Comparison of ENCODE assay signal across 8 cellular contexts in the genomic region with DNA sequence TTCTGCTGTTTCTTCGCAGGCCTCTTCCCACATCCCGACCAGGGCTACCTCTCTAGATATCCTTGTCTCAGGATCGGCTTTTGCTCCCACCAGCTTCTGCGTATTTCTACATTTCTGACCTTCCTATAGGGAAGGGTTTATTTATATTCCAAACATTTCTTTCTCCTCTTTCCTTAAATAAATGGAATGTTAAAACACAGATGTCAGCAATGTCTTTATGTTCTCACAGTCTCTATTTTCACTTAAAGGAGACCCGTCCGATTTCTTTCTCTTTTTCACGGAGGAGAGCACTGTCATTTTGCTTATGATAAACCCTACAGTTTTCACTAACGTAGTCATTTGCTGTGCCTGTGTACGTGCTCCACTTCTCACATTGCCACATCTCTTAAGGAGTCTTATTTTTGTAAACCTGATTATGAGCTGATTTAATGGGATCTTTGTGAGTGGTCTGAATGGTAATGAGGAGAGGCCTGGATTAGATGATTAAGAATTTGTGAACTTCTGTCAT. TPM values are rescaled to one million over a fixed set of nuclear protein-coding genes. Genes with fewer than 3 reads are reported as not detected.
DNase-seq lines count a peak whose midpoint lies in the region; ATAC-seq, FAIRE-seq and TF ChIP-seq lines count a peak whose summit lies in the region.

No MANE protein-coding gene starts in this region.

- no peaks in the 10 kb centered on the region for H4K20me1 ChIP-seq in PC-9 (ENCODE audit: insufficient read depth)

- H3K36me3 ChIP-seq in PC-9 (ENCODE audit: low read depth): peaks cover 22% of the 10 kb centered on the region; the same call in 1 of the 2 replicates
- peaks cover 0 to 5% (median 0%) of the 10 kb centered on the region in 3 donors for H3K36me3 ChIP-seq in pancreas

- POLR2A ChIA-PET in PC-9 (lab: Charles Lee; ENCODE audit: unreplicated experiment): interaction anchor here (0.6 to 0.7 kb wide), 4 partner anchors 93 to 1912 kb away, joined by 3 to 6 read pairs (median 4); no protein-coding TSS in a partner anchor

- H3K9me2 ChIP-seq in PC-9 (ENCODE audit: insufficient read depth): no peaks in the 10 kb centered on the region

- 0 to 2% methylated on average over 9 of the region's 9 CpGs for WGBS in pancreas, 2 donors

- no peak for DNase-seq in PC-9
- peak; percentile 19 for DNase-seq in epithelial cell of esophagus (ENCODE audit: low read depth)
- DNase-seq in pancreas: no peak
- DNase-seq in DMS53 treated with DMSO at 0.1 percent for 48 hours (lab: John Stamatoyannopoulos, UW; ENCODE audit: unreplicated experiment): no peak
- DNase-seq in DMS153 (lab: John Stamatoyannopoulos, UW): no peak
- no peak for DNase-seq in NCI-H226

- H3K79me2 ChIP-seq in PC-9 (ENCODE audit: low read depth): peaks cover 45% of the 10 kb centered on the region

- H3K4me1 ChIP-seq in PC-9 (replicated peaks; ENCODE audit: insufficient read depth) (peaks cover 5% of the 10 kb centered on the region; the same call in 1 of the 2 replicates), pancreas (no peaks in the 10 kb centered on the region)

- peak; percentile 11 for ATAC-seq in GM18502 (IDR thresholded peaks at IDR 0.05; ENCODE audit: poor library complexity, unreplicated experiment)
- no peak for ATAC-seq in pancreas

- peak overlapping the region; percentile 63 for H3K4me3 ChIP-seq in PC-9
- peak overlapping the region; percentile 92 for H3K4me3 ChIP-seq in epithelial cell of esophagus (ENCODE audit: low read length)
- H3K4me3 ChIP-seq in pancreas: peak overlapping the region in 3 of 4 donors; percentile 58 to 87 (median 68)

- H3K4me2 ChIP-seq in PC-9: peak overlapping the region; percentile 91

- TF ChIP-seq CTCF in 22Rv1 (IDR thresholded peaks at IDR 0.05): no peak
- no peak for TF ChIP-seq CTCF in PC-9 (conservative IDR thresholded peaks at IDR 0.05)
- TF ChIP-seq CTCF in epithelial cell of esophagus (IDR thresholded peaks at IDR 0.05; ENCODE audit: insufficient read depth, low read depth, low read length, missing control alignments): no peak
- TF ChIP-seq CTCF in pancreas (IDR thresholded peaks at IDR 0.05): no peak

- no TSS peak for BruUV-seq in PC-9 (replicated peaks; lab: Mats Ljungman, UMichigan)

- H3K27ac ChIP-seq in 22Rv1: peak overlapping the region; percentile 89
- H3K27ac ChIP-seq in PC-9: peak overlapping the region; percentile 33; the same call in 1 of the 2 replicates
- no peak overlapping the region for H3K27ac ChIP-seq in pancreas

- H3K9me3 ChIP-seq in PC-9 (ENCODE audit: insufficient read depth, low read depth) (peaks cover 23% of the 10 kb centered on the region), pancreas (no peaks in the 10 kb centered on the region)

- no peak for FAIRE-seq in pancreas (lab: Jason Lieb, UNC)

- H2AFZ ChIP-seq in PC-9: peak overlapping the region; percentile 82

- CTCF ChIA-PET in PC-9 (lab: Charles Lee): interaction anchor here (0.7 kb wide), 1 partner anchor 124 kb away, joined by 3 read pairs; no protein-coding TSS in a partner anchor

- intact Hi-C loops in PC-9 (cut with micrococcal nuclease; ENCODE audit: unreplicated experiment): no loop called here
- intact Hi-C loops in pancreas (cut with DNase I): no loop called here

- no peaks in the 10 kb centered on the region for H3K27me3 ChIP-seq in PC-9 (ENCODE audit: insufficient read depth, low read depth)
- H3K27me3 ChIP-seq in pancreas: no peaks in the 10 kb centered on the region

- no peaks in the 10 kb centered on the region for H3F3A ChIP-seq in PC-9 (ENCODE audit: insufficient read depth, low read depth)

RNA-seq across cellular contexts. Expression of a gene that starts 0.6 kb away (rescaled TPM):
- total RNA-seq in PC-9 (2021): 16.5 and 25.8 TPM in 2 replicates
- total RNA-seq in pancreas: under 1 TPM; 0.09 to 0.62 (median 0.35) TPM
- polyA plus RNA-seq in pancreas: under 1 TPM; 0.16 to 0.19 TPM

RNA-seq across cellular contexts. Expression of a gene that starts 0.8 kb away (rescaled TPM):
- 17.8 and 34.4 TPM in 2 replicates for total RNA-seq in PC-9 (2021)
- 10 to 100 TPM in 5 of 6 donors, 1 to 10 TPM in 1; 9.9 to 19.3 (median 11.9) TPM for total RNA-seq in pancreas
- polyA plus RNA-seq in pancreas: 1 to 10 TPM; 4.3 to 6.8 TPM

RNA-seq across cellular contexts. Expression of a gene that starts 32.8 kb away (rescaled TPM):
- total RNA-seq in PC-9 (2021): 2.6 and 3.9 TPM in 2 replicates
- total RNA-seq in pancreas: 1 to 10 TPM; 1.3 to 4.0 (median 2.4) TPM
- polyA plus RNA-seq in pancreas: 1 to 10 TPM in 1 of 2 donors, under 1 TPM in 1; 0.84 to 1.9 TPM

RNA-seq across cellular contexts. Expression of a gene that starts 49.8 kb away (rescaled TPM):
- total RNA-seq in PC-9 (2021): 2.1 and 2.8 TPM in 2 replicates
- 1 to 10 TPM; 1.5 to 4.2 (median 2.5) TPM for total RNA-seq in pancreas
- polyA plus RNA-seq in pancreas: 1 to 10 TPM; 3.3 to 5.2 TPM

Comparison
In these comparisons a context has a peak if more than half of its experiments do, and no peak if none do; other contexts are left out.
1. H3K27ac ChIP-seq: peak in 22Rv1 (single experiment) and PC-9 (single experiment); none in pancreas (0 of 4).
2. RNA of a gene that starts 0.6 kb away (total RNA-seq): 16.5 to 25.8 TPM in PC-9; 0.09 to 0.62 TPM in pancreas; every median in the first group is over 10 times any median in the second.
3. Peak in every context shown above with its lines, with median percentiles within 50 percentile points of each other: H3K4me3 ChIP-seq.